Comparison of ENCODE assay signal across 6 cellular contexts in genomic region chr22:50269573-50270301, GRCh38. TPM values are rescaled to one million over a fixed set of nuclear protein-coding genes. Genes with fewer than 3 reads are reported as not detected.
DNase-seq lines count a peak whose midpoint lies in the region; ATAC-seq and TF ChIP-seq lines count a peak whose summit lies in the region.

No MANE protein-coding gene starts in this region.

- DNase-seq in activated T-cell treated with anti-CD3 and anti-CD28 coated beads, Interleukin-2, amount 50 U/mL, for 24 hours = peak; percentile 73
- peak; percentile 11 for DNase-seq in kidney glomerular epithelial cell (lab: John Stamatoyannopoulos, UW)
- DNase-seq in aorta = no peak
- DNase-seq in NCI-H1436 treated with DMSO at 0.1 percent for 48 hours (lab: John Stamatoyannopoulos, UW) = no peak

- H3K4me3 Mint-ChIP-seq in activated T-cell treated with anti-CD3 and anti-CD28 coated beads, Interleukin-2, amount 50 U/mL, for 24 hours = peak overlapping the region; percentile 74

- peak; percentile 34 for ATAC-seq in HG02798 (IDR thresholded peaks at IDR 0.05; ENCODE audit: poor library complexity, unreplicated experiment)
- peak; percentile 51 for ATAC-seq in aorta (ENCODE audit: low FRiP score)

- no peak overlapping the region for H3K27ac Mint-ChIP-seq in activated T-cell treated with anti-CD3 and anti-CD28 coated beads, Interleukin-2, amount 50 U/mL, for 24 hours

- no peak for TF ChIP-seq CTCF in 22Rv1 (IDR thresholded peaks at IDR 0.05)

- H3K9me3 Mint-ChIP-seq in activated T-cell treated with anti-CD3 and anti-CD28 coated beads, Interleukin-2, amount 50 U/mL, for 24 hours = no peaks in the 10 kb centered on the region

- no peaks in the 10 kb centered on the region for H3K4me1 ChIP-seq in aorta (ENCODE audit: control insufficient read depth in 1 of 2, insufficient read depth in 2 of 2, low read length in 2 of 2)

- H3K36me3 Mint-ChIP-seq in activated T-cell treated with anti-CD3 and anti-CD28 coated beads, Interleukin-2, amount 50 U/mL, for 24 hours (ENCODE audit: low read depth) = no peaks in the 10 kb centered on the region

- intact Hi-C loops in aorta (cut with DNase I) = no loop called here

- H3K27ac ChIP-seq in 22Rv1 (peak overlapping the region; percentile 97), aorta (ENCODE audit: low read depth in 1 of 2, low read length in 2 of 2) (no peak overlapping the region)

- H3K27me3 ChIP-seq in aorta (ENCODE audit: control insufficient read depth in 1 of 2, insufficient read depth in 2 of 2, low read length in 1 of 2) = no peaks in the 10 kb centered on the region

- no peaks in the 10 kb centered on the region for H3K36me3 ChIP-seq in aorta (ENCODE audit: control insufficient read depth in 1 of 2, insufficient read depth in 2 of 2, low read length in 1 of 2)

- peaks cover 21% of the 10 kb centered on the region for H3K4me1 Mint-ChIP-seq in activated T-cell treated with anti-CD3 and anti-CD28 coated beads, Interleukin-2, amount 50 U/mL, for 24 hours (ENCODE audit: low read depth)

- no peaks in the 10 kb centered on the region for H3K9me3 ChIP-seq in aorta (ENCODE audit: control insufficient read depth, low read length)

- peaks cover 10% of the 10 kb centered on the region for H3K27me3 Mint-ChIP-seq in activated T-cell treated with anti-CD3 and anti-CD28 coated beads, Interleukin-2, amount 50 U/mL, for 24 hours

- peak overlapping the region; percentile 7 to 49 for H3K4me3 ChIP-seq in aorta (ENCODE audit: low read length in 2 of 2)

- 10 to 15% methylated on average over 38 to 56 of the region's 56 CpGs for WGBS in aorta, 2 donors

RNA-seq across cellular contexts. Expression of gene MAPK11, which starts 0.4 kb away (rescaled TPM):
- total RNA-seq in aorta = 10 to 100 TPM; 10.7 to 23.2 TPM
- 10 to 100 TPM in 1 of 2 donors, under 1 TPM in 1; 0.13 to 14.9 TPM for polyA plus RNA-seq in aorta

RNA-seq across cellular contexts. Expression of gene MAPK12, which starts 8.3 kb away (rescaled TPM):
- 10 to 100 TPM in 1 of 2 donors, 1 to 10 TPM in 1; 9.2 to 22.9 TPM for total RNA-seq in aorta
- polyA plus RNA-seq in aorta = 10 to 100 TPM in 1 of 2 donors, 1 to 10 TPM in 1; 1.6 to 19.0 TPM

RNA-seq across cellular contexts. Expression of gene HDAC10, which starts 18.7 kb away (rescaled TPM):
- 10 to 100 TPM; 19.8 to 47.8 TPM for total RNA-seq in aorta
- polyA plus RNA-seq in aorta = 10 to 100 TPM in 1 of 2 donors, 1 to 10 TPM in 1; 5.5 to 57.3 TPM

RNA-seq across cellular contexts. Expression of gene TUBGCP6, which starts 24.9 kb away (rescaled TPM):
- 10 to 100 TPM; 29.0 to 49.5 TPM for total RNA-seq in aorta
- polyA plus RNA-seq in aorta = 100 to 1,000 TPM in 1 of 2 donors, 1 to 10 TPM in 1; 7.0 to 134 TPM

RNA-seq across cellular contexts. Expression of gene PLXNB2, which starts 37.7 kb away (rescaled TPM):
- total RNA-seq in aorta = 100 to 1,000 TPM; 139 to 210 TPM
- 100 to 1,000 TPM in 1 of 2 donors, 10 to 100 TPM in 1; 46.0 to 214 TPM for polyA plus RNA-seq in aorta

Comparison
In these comparisons a context has a peak if more than half of its experiments do, and no peak if none do; other contexts are left out.
1. DNase-seq: peak in activated T-cell treated with anti-CD3 and anti-CD28 coated beads, Interleukin-2, amount 50 U/mL, for 24 hours (single experiment) and kidney glomerular epithelial cell (single experiment); none in aorta (0 of 2) and NCI-H1436 treated with DMSO at 0.1 percent for 48 hours (single experiment).